ENCODE assay signal across 8 cellular contexts in genomic region chr3:130002666-130003598, GRCh38. TPM values are rescaled to one million over a fixed set of nuclear protein-coding genes. Genes with fewer than 3 reads are reported as not detected.
DNase-seq lines count a peak whose midpoint lies in the region; ATAC-seq, FAIRE-seq and TF ChIP-seq lines count a peak whose summit lies in the region.
"Not testable (repeated sequence)": the region's sequence is repeated elsewhere in the genome, so short reads cannot be mapped to it uniquely, and the experiment has no call there.

No MANE protein-coding gene starts in this region.

- not testable (repeated sequence) for TF ChIP-seq POLR2A in gastroesophageal sphincter (IDR thresholded peaks at IDR 0.05)

- peak; percentile 75 for ATAC-seq in activated naive CD8-positive, alpha-beta T cell treated with anti-CD3 and anti-CD28 coated beads, Interleukin-2, amount 10 ng/mL, durations not matched to agents 7 days and 5 days (ENCODE audit: low read depth)
- ATAC-seq in gastroesophageal sphincter, result not testable (repeated sequence)

- TF ChIP-seq CTCF in WERI-Rb-1 (IDR thresholded peaks at IDR 0.05; ENCODE audit: low read depth, low read length) (peak; percentile 69), gastroesophageal sphincter (IDR thresholded peaks at IDR 0.05) (peak; percentile 56 to 92 (median 83))

- not testable (repeated sequence) for H3K36me3 Mint-ChIP-seq in activated naive CD8-positive, alpha-beta T cell treated with anti-CD3 and anti-CD28 coated beads, Interleukin-2, amount 10 ng/mL, durations not matched to agents 7 days and 5 days

- H3K4me3 ChIP-seq in WERI-Rb-1 (ENCODE audit: low read depth, low read length), result peak overlapping the region; percentile 61
- H3K4me3 ChIP-seq in gastroesophageal sphincter, result peak overlapping the region; percentile 53 to 58

- DNase-seq in AG08395 (ENCODE audit: low spot score) (peak; percentile 53), GM18507 (ENCODE audit: extremely low spot score, insufficient read length, low read depth) (peak; percentile 39), NCI-H2171 treated with DMSO at 0.1 percent for 48 hours (lab: John Stamatoyannopoulos, UW) (peak; percentile 31), WERI-Rb-1 (peak; percentile 53), myocyte (ENCODE audit: low read depth) (peak; percentile 31)
- peak; percentile 89 for DNase-seq in activated naive CD8-positive, alpha-beta T cell treated with anti-CD3 and anti-CD28 coated beads, Interleukin-2, amount 10 ng/mL, durations not matched to agents 7 days and 5 days
- peak; percentile 25 to 57 (median 50) for DNase-seq in stimulated activated CD4-positive, alpha-beta T cell treated with anti-CD3 and anti-CD28 coated beads, TNF-alpha, amount 100 ng/mL, for 24 hours (ENCODE audit: low read depth in 3 of 3)

- peak overlapping the region; percentile 47 for H3K4me3 Mint-ChIP-seq in activated naive CD8-positive, alpha-beta T cell treated with anti-CD3 and anti-CD28 coated beads, Interleukin-2, amount 10 ng/mL, durations not matched to agents 7 days and 5 days

- POLR2A ChIA-PET in activated naive CD8-positive, alpha-beta T cell treated with anti-CD3 and anti-CD28 coated beads, Interleukin-2, amount 10 ng/mL, durations not matched to agents 7 days and 5 days (lab: Charles Lee), result not testable (repeated sequence)

- not testable (repeated sequence) for H3K4me1 Mint-ChIP-seq in activated naive CD8-positive, alpha-beta T cell treated with anti-CD3 and anti-CD28 coated beads, Interleukin-2, amount 10 ng/mL, durations not matched to agents 7 days and 5 days

- H3K9me3 ChIP-seq in WERI-Rb-1 (ENCODE audit: severe bottlenecking); gastroesophageal sphincter: not testable (repeated sequence)

- not testable (repeated sequence) for TF ChIP-seq EP300 in gastroesophageal sphincter (IDR thresholded peaks at IDR 0.05)

- H3K27ac Mint-ChIP-seq in activated naive CD8-positive, alpha-beta T cell treated with anti-CD3 and anti-CD28 coated beads, Interleukin-2, amount 10 ng/mL, durations not matched to agents 7 days and 5 days, result not testable (repeated sequence)

- H3K27ac ChIP-seq in WERI-Rb-1 (peak overlapping the region; percentile 57), gastroesophageal sphincter (peak overlapping the region in 1 of 4 donors; percentile 64)

- H3K36me3 ChIP-seq in WERI-Rb-1, gastroesophageal sphincter: not testable (repeated sequence)

- not testable (repeated sequence) for H3K9me3 Mint-ChIP-seq in activated naive CD8-positive, alpha-beta T cell treated with anti-CD3 and anti-CD28 coated beads, Interleukin-2, amount 10 ng/mL, durations not matched to agents 7 days and 5 days

- H3K27me3 ChIP-seq in WERI-Rb-1 (ENCODE audit: insufficient read depth, low read depth, severe bottlenecking), result not testable (repeated sequence)
- H3K27me3 ChIP-seq in gastroesophageal sphincter, result peaks cover 34% of the 10 kb centered on the region

- not testable (repeated sequence) for H3K4me1 ChIP-seq in gastroesophageal sphincter

- peaks cover 41% of the 10 kb centered on the region for H3K27me3 Mint-ChIP-seq in activated naive CD8-positive, alpha-beta T cell treated with anti-CD3 and anti-CD28 coated beads, Interleukin-2, amount 10 ng/mL, durations not matched to agents 7 days and 5 days

- not testable (repeated sequence) for FAIRE-seq in GM18507 (lab: Jason Lieb, UNC)

- WGBS in gastroesophageal sphincter (ENCODE audit: low coverage in 1 of 2), 2 donors, result 20% methylated on average over 1 of the region's 86 CpGs; no CpG with 5 or more reads in 1 of the 2 donors

RNA-seq across cellular contexts. Expression of gene TRH, which starts 28.4 kb away (rescaled TPM):
- not detected for total RNA-seq in activated naive CD8-positive, alpha-beta T cell treated with anti-CD3 and anti-CD28 coated beads, Interleukin-2, amount 10 ng/mL, durations not matched to agents 7 days and 5 days
- total RNA-seq in gastroesophageal sphincter (under 1 TPM in 1 of 4 donors, not detected in 3; 0.30 TPM), myocyte (not detected in 2 replicates)
- 0.05 TPM for polyA plus RNA-seq in myocyte (2012)

Comparison
In these comparisons a context has a peak if more than half of its experiments do, and no peak if none do; other contexts are left out.
1. DNase-seq: peak in every context shown above with its lines; median percentile 89 in activated naive CD8-positive, alpha-beta T cell treated with anti-CD3 and anti-CD28 coated beads, Interleukin-2, amount 10 ng/mL, durations not matched to agents 7 days and 5 days; 53 in AG08395; 53 in WERI-Rb-1; 50 in stimulated activated CD4-positive, alpha-beta T cell treated with anti-CD3 and anti-CD28 coated beads, TNF-alpha, amount 100 ng/mL, for 24 hours; 39 in GM18507; 31 in NCI-H2171 treated with DMSO at 0.1 percent for 48 hours; 31 in myocyte.